In the genomic region with DNA sequence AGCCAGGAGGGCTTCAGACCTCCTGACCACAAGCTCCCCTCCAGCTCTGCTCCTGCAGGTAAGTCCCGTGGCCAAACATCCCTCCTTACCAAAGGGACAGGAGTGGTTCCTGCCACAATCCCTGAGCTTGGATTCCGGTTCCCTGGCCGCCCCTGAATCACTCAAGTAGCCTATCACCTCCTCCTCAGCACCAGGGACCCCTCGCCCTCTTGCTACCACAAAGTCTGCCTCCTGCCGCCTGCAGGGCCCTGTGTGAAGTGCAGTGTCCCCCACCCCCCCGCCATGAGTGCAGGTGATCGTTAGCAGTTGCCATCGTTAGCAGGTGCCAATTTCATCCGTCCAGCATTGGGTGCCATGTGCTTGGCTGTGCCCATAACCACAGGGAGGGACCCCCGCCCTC, we compare ENCODE assay signal across 16 cellular contexts. TPM values are rescaled to one million over a fixed set of nuclear protein-coding genes. Genes with fewer than 3 reads are reported as not detected.
DNase-seq lines count a peak whose midpoint lies in the region; ATAC-seq and TF ChIP-seq lines count a peak whose summit lies in the region.
"Had no signal": no experiment of that assay in that cellular context is flagged by ENCODE, and none has a peak within 500 bp of the region (broad histone marks: within the 10 kb centered on the region; RNA-seq: fewer than 3 reads in every experiment).

No MANE protein-coding gene starts in this region.

- intact Hi-C loops in activated T-helper 2 cell treated with anti-CD3 and anti-CD28 coated beads, Interferon-gamma antibody, Interleukin-2, Interleukin-4, amounts not matched to agents 10 μg/mL and 5 μg/mL and 100 μg/mL, durations not matched to agents 14 hours and 24 hours and 36 hours (cut with micrococcal nuclease): no loop called here

- no peaks in the 10 kb centered on the region for H3K27me3 Mint-ChIP-seq in glutamatergic neuron (ENCODE audit: unreplicated experiment)
- peaks cover 24 to 31% of the 10 kb centered on the region in 2 donors for H3K27me3 Mint-ChIP-seq in effector memory CD8-positive, alpha-beta T cell
- no peaks in the 10 kb centered on the region for H3K27me3 Mint-ChIP-seq in activated T-helper 2 cell treated with anti-CD3 and anti-CD28 coated beads, Interferon-gamma antibody, Interleukin-2, Interleukin-4, amounts not matched to agents 10 μg/mL and 5 μg/mL and 100 μg/mL, durations not matched to agents 14 hours and 24 hours and 36 hours (ENCODE audit: low read depth)

- peak; percentile 55 for TF ChIP-seq CTCF in glutamatergic neuron (IDR thresholded peaks at IDR 0.05; ENCODE audit: partially characterized antibody, unreplicated experiment)

- peaks cover 1% of the 10 kb centered on the region for H3K4me1 Mint-ChIP-seq in glutamatergic neuron (ENCODE audit: low read depth, unreplicated experiment)
- H3K4me1 Mint-ChIP-seq in effector memory CD8-positive, alpha-beta T cell (ENCODE audit: low read depth in 2 of 2): peaks cover 1 to 10% of the 10 kb centered on the region in 2 donors
- H3K4me1 Mint-ChIP-seq in activated T-helper 2 cell treated with anti-CD3 and anti-CD28 coated beads, Interferon-gamma antibody, Interleukin-2, Interleukin-4, amounts not matched to agents 10 μg/mL and 5 μg/mL and 100 μg/mL, durations not matched to agents 14 hours and 24 hours and 36 hours (ENCODE audit: low read depth): peaks cover 3% of the 10 kb centered on the region
- H3K4me1 Mint-ChIP-seq: immature natural killer cell, natural killer cell had no signal

- H3K36me3 Mint-ChIP-seq in glutamatergic neuron (ENCODE audit: unreplicated experiment): no peaks in the 10 kb centered on the region
- H3K36me3 Mint-ChIP-seq in effector memory CD8-positive, alpha-beta T cell (ENCODE audit: insufficient read depth): no peaks in the 10 kb centered on the region
- H3K36me3 Mint-ChIP-seq in activated T-helper 2 cell treated with anti-CD3 and anti-CD28 coated beads, Interferon-gamma antibody, Interleukin-2, Interleukin-4, amounts not matched to agents 10 μg/mL and 5 μg/mL and 100 μg/mL, durations not matched to agents 14 hours and 24 hours and 36 hours (ENCODE audit: low read depth): no peaks in the 10 kb centered on the region
- H3K36me3 Mint-ChIP-seq: immature natural killer cell, natural killer cell had no signal

- no peaks in the 10 kb centered on the region for H3K9me3 Mint-ChIP-seq in glutamatergic neuron (ENCODE audit: unreplicated experiment)
- H3K9me3 Mint-ChIP-seq in effector memory CD8-positive, alpha-beta T cell: no peaks in the 10 kb centered on the region
- no peaks in the 10 kb centered on the region for H3K9me3 Mint-ChIP-seq in activated T-helper 2 cell treated with anti-CD3 and anti-CD28 coated beads, Interferon-gamma antibody, Interleukin-2, Interleukin-4, amounts not matched to agents 10 μg/mL and 5 μg/mL and 100 μg/mL, durations not matched to agents 14 hours and 24 hours and 36 hours
- H3K9me3 Mint-ChIP-seq: CD14-positive monocyte, immature natural killer cell, natural killer cell had no signal

- H3K4me3 Mint-ChIP-seq in glutamatergic neuron (ENCODE audit: unreplicated experiment): no peak overlapping the region
- no peak overlapping the region for H3K4me3 Mint-ChIP-seq in effector memory CD8-positive, alpha-beta T cell
- H3K4me3 Mint-ChIP-seq in activated T-helper 2 cell treated with anti-CD3 and anti-CD28 coated beads, Interferon-gamma antibody, Interleukin-2, Interleukin-4, amounts not matched to agents 10 μg/mL and 5 μg/mL and 100 μg/mL, durations not matched to agents 14 hours and 24 hours and 36 hours (ENCODE audit: low read depth): no peak overlapping the region
- H3K4me3 Mint-ChIP-seq: CD14-positive monocyte, immature natural killer cell, natural killer cell had no signal

- peak; percentile 9 for DNase-seq in stimulated activated CD4-positive, alpha-beta T cell treated with anti-CD3 and anti-CD28 coated beads, Interleukin-4, amount 100 ng/mL, for 1 hour
- no peak for DNase-seq in stimulated activated CD4-positive, alpha-beta T cell treated with anti-CD3 and anti-CD28 coated beads, Interleukin-4, amount 100 ng/mL, for 24 hours
- peak; percentile 2 for DNase-seq in OCI-M1 (lab: John Stamatoyannopoulos, UW)
- no peak for DNase-seq in glutamatergic neuron
- no peak for DNase-seq in SHP77 (lab: John Stamatoyannopoulos, UW)
- no peak for DNase-seq in NCI-H774 (lab: John Stamatoyannopoulos, UW)
- no peak for DNase-seq in effector memory CD8-positive, alpha-beta T cell
- DNase-seq in activated T-helper 2 cell treated with anti-CD3 and anti-CD28 coated beads, Interferon-gamma antibody, Interleukin-2, Interleukin-4, amounts not matched to agents 10 μg/mL and 5 μg/mL and 100 μg/mL, durations not matched to agents 14 hours and 24 hours and 36 hours (ENCODE audit: low spot score): no peak
- DNase-seq: activated T-cell treated with anti-CD3 and anti-CD28 coated beads for 4 hours; body of pancreas; GOT3; immature natural killer cell; natural killer cell; NCI-H1436; stimulated activated CD8-positive, alpha-beta memory T cell treated with anti-CD3 and anti-CD28 coated beads, Interleukin-4, amount 100 ng/mL, for 48 hours had no signal

- no peak for ATAC-seq in effector memory CD8-positive, alpha-beta T cell (replicated peaks)
- ATAC-seq: body of pancreas, natural killer cell had no signal

- no peak overlapping the region for H3K27ac Mint-ChIP-seq in glutamatergic neuron (ENCODE audit: unreplicated experiment)
- H3K27ac Mint-ChIP-seq in effector memory CD8-positive, alpha-beta T cell: no peak overlapping the region
- no peak overlapping the region for H3K27ac Mint-ChIP-seq in activated T-helper 2 cell treated with anti-CD3 and anti-CD28 coated beads, Interferon-gamma antibody, Interleukin-2, Interleukin-4, amounts not matched to agents 10 μg/mL and 5 μg/mL and 100 μg/mL, durations not matched to agents 14 hours and 24 hours and 36 hours
- H3K27ac Mint-ChIP-seq: immature natural killer cell, natural killer cell had no signal

RNA-seq across cellular contexts. Expression of a gene that starts 40.8 kb away (rescaled TPM):
- total RNA-seq in glutamatergic neuron (ENCODE audit: unreplicated experiment): 92.1 TPM
- 98.2 and 105 TPM in 2 replicates for total RNA-seq in activated T-helper 2 cell treated with anti-CD3 and anti-CD28 coated beads, Interferon-gamma antibody, Interleukin-2, Interleukin-4, amounts not matched to agents 10 μg/mL and 5 μg/mL and 100 μg/mL, durations not matched to agents 14 hours and 24 hours and 36 hours

Comparison
In these comparisons a context has a peak if more than half of its experiments do, and no peak if none do; other contexts are left out.
1. DNase-seq: peak in stimulated activated CD4-positive, alpha-beta T cell treated with anti-CD3 and anti-CD28 coated beads, Interleukin-4, amount 100 ng/mL, for 1 hour (single experiment) and OCI-M1 (single experiment); none in stimulated activated CD4-positive, alpha-beta T cell treated with anti-CD3 and anti-CD28 coated beads, Interleukin-4, amount 100 ng/mL, for 24 hours (single experiment), glutamatergic neuron (single experiment), SHP77 (0 of 2), NCI-H774 (single experiment), effector memory CD8-positive, alpha-beta T cell (0 of 3) and activated T-helper 2 cell treated with anti-CD3 and anti-CD28 coated beads, Interferon-gamma antibody, Interleukin-2, Interleukin-4, amounts not matched to agents 10 μg/mL and 5 μg/mL and 100 μg/mL, durations not matched to agents 14 hours and 24 hours and 36 hours (single experiment).